20 cellular contexts compared by ENCODE assay signal in genomic region chr12:76299536-76300296, GRCh38. TPM values are rescaled to one million over a fixed set of nuclear protein-coding genes. Genes with fewer than 3 reads are reported as not detected.
A peak's percentile ranks its signal among the peaks of the same experiment; 100 is the strongest.
DNase-seq lines count a peak whose midpoint lies in the region; ATAC-seq, FAIRE-seq and TF ChIP-seq lines count a peak whose summit lies in the region.
"Had no signal": no experiment of that assay in that cellular context is flagged by ENCODE, and none has a peak within 500 bp of the region (broad histone marks: within the 10 kb centered on the region; RNA-seq: fewer than 3 reads in every experiment).

No MANE protein-coding gene starts in this region.

- H2AK5ac ChIP-seq in mesenchymal stem cell (ENCODE audit: low read length, severe bottlenecking) = no peak overlapping the region

- CTCF ChIA-PET in HCT116 (lab: Charles Lee) = no interaction called here

- H2AFZ ChIP-seq in HCT116 (ENCODE audit: low read depth, low read length, poor library complexity, severe bottlenecking) = peak overlapping the region; percentile 45
- H2AFZ ChIP-seq in mesenchymal stem cell (ENCODE audit: low read depth, low read length) = no peak overlapping the region

- H3K4me2 ChIP-seq in HCT116 (ENCODE audit: low read length) = peak overlapping the region; percentile 59
- no peak overlapping the region for H3K4me2 ChIP-seq in mesenchymal stem cell (ENCODE audit: low read length, poor library complexity, severe bottlenecking)
- H3K4me2 ChIP-seq: KMS-11 had no signal

- H3K14ac ChIP-seq in mesenchymal stem cell (ENCODE audit: low read length in 2 of 2) = no peak overlapping the region

- H3K27me3 ChIP-seq in HCT116 (ENCODE audit: insufficient read depth, low read length) = no peaks in the 10 kb centered on the region
- H3K27me3 ChIP-seq in SJCRH30 = no peaks in the 10 kb centered on the region
- H3K27me3 ChIP-seq in mesenchymal stem cell (ENCODE audit: control insufficient read depth in 1 of 2, insufficient read depth in 1 of 2, low read length in 2 of 2) = no peaks in the 10 kb centered on the region
- H3K27me3 ChIP-seq: BE2C had no signal

- H3K4me1 ChIP-seq in HCT116 (ENCODE audit: control insufficient read depth in 1 of 2, insufficient read depth in 2 of 2, low read length in 2 of 2) (peaks cover 0 to 12% of the 10 kb centered on the region in 2 experiments; a peak in 2 of 4 replicates), SJCRH30 (peaks cover 37% of the 10 kb centered on the region), mesenchymal stem cell (ENCODE audit: control insufficient read depth, insufficient read depth, low read depth, low read length) (no peaks in the 10 kb centered on the region), kidney (ENCODE audit: control insufficient read depth in 1 of 2, insufficient read depth in 1 of 2, low read depth in 1 of 2, low read length in 2 of 2) (no peaks in the 10 kb centered on the region)
- H3K4me1 ChIP-seq: BE2C had no signal

- H3K23ac ChIP-seq in mesenchymal stem cell (ENCODE audit: low read length in 2 of 2) = no peak overlapping the region

- H4K8ac ChIP-seq in mesenchymal stem cell (ENCODE audit: low read length) = no peak overlapping the region

- H3K9me3 ChIP-seq in HCT116 (ENCODE audit: control insufficient read depth in 1 of 2, insufficient read depth in 1 of 2, low read depth in 1 of 2, low read length in 2 of 2) (no peaks in the 10 kb centered on the region), SJCRH30 (replicated peaks) (no peaks in the 10 kb centered on the region), mesenchymal stem cell (ENCODE audit: control insufficient read depth, low read length) (no peaks in the 10 kb centered on the region), kidney (ENCODE audit: control insufficient read depth in 1 of 2, low read length in 2 of 2) (no peaks in the 10 kb centered on the region)
- H3K9me3 ChIP-seq: BE2C, thoracic aorta had no signal

- no peak for TF ChIP-seq POLR2A in HCT116 (IDR thresholded peaks at IDR 0.05; ENCODE audit: borderline replicate concordance, extremely low read depth, insufficient read depth, insufficient read length)

- TF ChIP-seq RAD21 in HCT116 (IDR thresholded peaks at IDR 0.05; ENCODE audit: low read depth) = no peak

- no peaks in the 10 kb centered on the region for H3K79me2 ChIP-seq in HCT116 (ENCODE audit: insufficient read depth, low read length)

- 65% methylated on average over 3 of the region's 5 CpGs for WGBS in mesenchymal stem cell

- no peak overlapping the region for H2BK15ac ChIP-seq in mesenchymal stem cell (ENCODE audit: low read depth, poor library complexity, severe bottlenecking)

- DNase-seq in AG08395 (ENCODE audit: low spot score) = peak; percentile 31
- peak; percentile 12 for DNase-seq in HCT116 (ENCODE audit: low read depth, low spot score)
- peak; percentile 54 to 65 for DNase-seq in SJCRH30
- DNase-seq in mesenchymal stem cell = peak; percentile 24
- no peak for DNase-seq in stimulated activated CD4-positive, alpha-beta T cell treated with anti-CD3 and anti-CD28 coated beads, Interleukin-1b, Interleukin-23, amount 100 ng/mL, for 48 hours
- no peak for DNase-seq in kidney
- no peak for DNase-seq in stimulated activated CD4-positive, alpha-beta T cell treated with anti-CD3 and anti-CD28 coated beads, Interleukin-2, amount 100 ng/mL, for 24 hours
- DNase-seq: activated naive CD4-positive, alpha-beta T cell treated with anti-CD3 and anti-CD28 coated beads, Interleukin-2, amount 50 U/mL, for 16 hours; BE2C; erythroblast; NCI-H1105 treated with DMSO at 0.1 percent for 48 hours; NCI-H446; stimulated activated CD4-positive, alpha-beta T cell treated with anti-CD3 and anti-CD28 coated beads, Interleukin-4, amount 100 ng/mL, for 4 hours had no signal

- no peak overlapping the region for H3K4ac ChIP-seq in mesenchymal stem cell (ENCODE audit: low read depth in 1 of 2, low read length in 2 of 2)

- H2BK12ac ChIP-seq in mesenchymal stem cell (ENCODE audit: low read length in 2 of 2) = no peak overlapping the region

- RAD21 ChIA-PET in HCT116 (lab: Charles Lee; ENCODE audit: low non-redundant PET in 1 of 2, low total read pairs in 2 of 2, uncharacterized antibody in 2 of 2, unreplicated experiment in 2 of 2) = no interaction called here

- no peak overlapping the region for H3K27ac ChIP-seq in HCT116 (ENCODE audit: low read depth, low read length)
- peak overlapping the region; percentile 63 for H3K27ac ChIP-seq in SJCRH30
- H3K27ac ChIP-seq in mesenchymal stem cell (ENCODE audit: low read length, poor library complexity, severe bottlenecking) = peak overlapping the region; percentile 54
- no peak overlapping the region for H3K27ac ChIP-seq in kidney (ENCODE audit: low read depth in 2 of 2, low read length in 2 of 2)
- H3K27ac ChIP-seq: HL-60, KMS-11, SK-N-MC, thoracic aorta had no signal

- POLR2A ChIA-PET in HCT116 (lab: Charles Lee) = no interaction called here

- H3K79me1 ChIP-seq in mesenchymal stem cell (replicated peaks; ENCODE audit: low read length, poor library complexity, severe bottlenecking) = no peaks in the 10 kb centered on the region

- H3K9ac ChIP-seq in HCT116 (ENCODE audit: low read length) = no peak overlapping the region
- H3K9ac ChIP-seq in mesenchymal stem cell (ENCODE audit: low read length) = no peak overlapping the region
- H3K9ac ChIP-seq in kidney (ENCODE audit: low read length in 2 of 2) = no peak overlapping the region
- H3K9ac ChIP-seq: KMS-11 had no signal

- TF ChIP-seq CTCF in HCT116 (IDR thresholded peaks at IDR 0.05 in 2 of 3, conservative IDR thresholded peaks at IDR 0.05 in 1 of 3; ENCODE audit: borderline replicate concordance in 1 of 3, insufficient read depth in 1 of 3, low read depth in 2 of 3, low read length in 2 of 3) (no peak), kidney (IDR thresholded peaks at IDR 0.05; ENCODE audit: borderline replicate concordance, extremely low read depth, insufficient read depth) (no peak)

- ATAC-seq in HCT116 = peak; percentile 73
- no peak for ATAC-seq in SK-N-SH treated with all-trans-retinoic acid at 6 μM for 48 hours
- ATAC-seq: sciatic nerve had no signal

- no peak for FAIRE-seq in kidney (lab: Jason Lieb, UNC)
- FAIRE-seq: islet of Langerhans had no signal

- BruUV-seq in HCT116 (replicated peaks; lab: Mats Ljungman, UMichigan) = no TSS peak

- intact Hi-C loops in HCT116 (cut with micrococcal nuclease) = no loop called here
- intact Hi-C loops in kidney (cut with DNase I) = no loop called here

- no peaks in the 10 kb centered on the region for H3K36me3 ChIP-seq in HCT116 (ENCODE audit: control insufficient read depth in 1 of 2, insufficient read depth in 2 of 2, low read length in 2 of 2)
- H3K36me3 ChIP-seq in SJCRH30 = no peaks in the 10 kb centered on the region
- H3K36me3 ChIP-seq in mesenchymal stem cell (ENCODE audit: control insufficient read depth in 1 of 2, insufficient read depth in 2 of 2, low read depth in 1 of 2, low read length in 2 of 2) = no peaks in the 10 kb centered on the region
- H3K36me3 ChIP-seq in kidney (ENCODE audit: control insufficient read depth in 1 of 2, insufficient read depth in 2 of 2, low read length in 2 of 2) = no peaks in the 10 kb centered on the region
- H3K36me3 ChIP-seq: BE2C, thoracic aorta had no signal

- H3K9me2 ChIP-seq in HCT116 (ENCODE audit: insufficient read depth) = no peaks in the 10 kb centered on the region

- H3K18ac ChIP-seq in mesenchymal stem cell (ENCODE audit: low read depth in 1 of 2, low read length in 2 of 2) = no peak overlapping the region

- no peak overlapping the region for H2BK5ac ChIP-seq in mesenchymal stem cell (ENCODE audit: low read depth, low read length, poor library complexity, severe bottlenecking)

- no peak overlapping the region for H2BK120ac ChIP-seq in mesenchymal stem cell (ENCODE audit: low read depth, low read length)

- H3K4me3 ChIP-seq in HCT116 (replicated peaks in 1 of 2; ENCODE audit: low read depth in 1 of 2, low read length in 2 of 2) = no peak overlapping the region
- H3K4me3 ChIP-seq in SJCRH30 = no peak overlapping the region
- H3K4me3 ChIP-seq in mesenchymal stem cell (ENCODE audit: insufficient read depth in 1 of 2, low read depth in 1 of 2, low read length in 2 of 2) = no peak overlapping the region
- H3K4me3 ChIP-seq in kidney (ENCODE audit: low read length in 2 of 2) = no peak overlapping the region
- H3K4me3 ChIP-seq: SK-N-MC, thoracic aorta had no signal

- H4K20me1 ChIP-seq in HCT116 (ENCODE audit: insufficient read depth) = no peaks in the 10 kb centered on the region

- H4K91ac ChIP-seq in mesenchymal stem cell (ENCODE audit: low read length) = no peak overlapping the region

TF ChIP-seq in HCT116, 20 proteins besides CTCF, POLR2A, EP300 and RAD21:
- TF ChIP-seq JUND (IDR thresholded peaks at IDR 0.05) = 0 out of 2 replicates have a peak, but pooled peaks have one; percentile 12
- no peak for TF ChIP-seq EZH2 (IDR thresholded peaks at IDR 0.05)

TF ChIP-seq in SK-N-SH treated with all-trans-retinoic acid at 6 μM for 48 hours, 23 proteins besides CTCF, POLR2A, EP300 and RAD21:
- no peak for TF ChIP-seq TCF4 (CRISPR knock-in tag; IDR thresholded peaks at IDR 0.05; ENCODE audit: borderline replicate concordance)
- TF ChIP-seq ZFP3 (CRISPR knock-in tag; IDR thresholded peaks at IDR 0.05) = no peak
- TF ChIP-seq PPARA (CRISPR knock-in tag; IDR thresholded peaks at IDR 0.05; ENCODE audit: borderline replicate concordance) = no peak
- TF ChIP-seq ZNF8 (CRISPR knock-in tag; IDR thresholded peaks at IDR 0.05) = no peak
- TF ChIP-seq, protein P1, sequence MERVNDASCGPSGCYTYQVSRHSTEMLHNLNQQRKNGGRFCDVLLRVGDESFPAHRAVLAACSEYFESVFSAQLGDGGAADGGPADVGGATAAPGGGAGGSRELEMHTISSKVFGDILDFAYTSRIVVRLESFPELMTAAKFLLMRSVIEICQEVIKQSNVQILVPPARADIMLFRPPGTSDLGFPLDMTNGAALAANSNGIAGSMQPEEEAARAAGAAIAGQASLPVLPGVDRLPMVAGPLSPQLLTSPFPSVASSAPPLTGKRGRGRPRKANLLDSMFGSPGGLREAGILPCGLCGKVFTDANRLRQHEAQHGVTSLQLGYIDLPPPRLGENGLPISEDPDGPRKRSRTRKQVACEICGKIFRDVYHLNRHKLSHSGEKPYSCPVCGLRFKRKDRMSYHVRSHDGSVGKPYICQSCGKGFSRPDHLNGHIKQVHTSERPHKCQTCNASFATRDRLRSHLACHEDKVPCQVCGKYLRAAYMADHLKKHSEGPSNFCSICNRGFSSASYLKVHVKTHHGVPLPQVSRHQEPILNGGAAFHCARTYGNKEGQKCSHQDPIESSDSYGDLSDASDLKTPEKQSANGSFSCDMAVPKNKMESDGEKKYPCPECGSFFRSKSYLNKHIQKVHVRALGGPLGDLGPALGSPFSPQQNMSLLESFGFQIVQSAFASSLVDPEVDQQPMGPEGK (CRISPR knock-in tag; IDR thresholded peaks at IDR 0.05; ENCODE audit: borderline replicate concordance) = no peak
- TF ChIP-seq BACH2 (CRISPR knock-in tag; IDR thresholded peaks at IDR 0.05; ENCODE audit: borderline replicate concordance) = no peak

RNA-seq across cellular contexts. Expression of gene BBS10, which starts 48.5 kb away (rescaled TPM):
- total RNA-seq in HCT116 (2021; ENCODE audit: unreplicated experiment) (27.1 TPM), kidney (10.9 TPM)
- 7.5 and 12.6 TPM in 2 replicates for polyA plus RNA-seq in HCT116 (2012)
- total RNA-seq in SJCRH30 (2014; rRNA removed; shearing (Covaris generic)) = 13.9 and 15.7 TPM in 2 replicates
- 5.0 TPM for polyA plus RNA-seq in mesenchymal stem cell (2013, experiment 1 of 2)
- 5.1 TPM for polyA plus RNA-seq in mesenchymal stem cell (2013, experiment 2 of 2)
- polyA plus RNA-seq in kidney (ENCODE audit: insufficient read depth, low read depth, low replicate concordance) = 5.1 TPM

Comparison
In these comparisons a context has a peak if more than half of its experiments do, and no peak if none do; other contexts are left out.
1. DNase-seq: peak in AG08395 (single experiment), HCT116 (single experiment), SJCRH30 (2 of 2) and mesenchymal stem cell (single experiment); none in stimulated activated CD4-positive, alpha-beta T cell treated with anti-CD3 and anti-CD28 coated beads, Interleukin-1b, Interleukin-23, amount 100 ng/mL, for 48 hours (single experiment), kidney (single experiment) and stimulated activated CD4-positive, alpha-beta T cell treated with anti-CD3 and anti-CD28 coated beads, Interleukin-2, amount 100 ng/mL, for 24 hours (0 of 2).
2. H3K27ac ChIP-seq: peak in SJCRH30 (single experiment) and mesenchymal stem cell (single experiment); none in HCT116 (single experiment) and kidney (0 of 2).